In genomic region chr10:55330485-55330884, GRCh38 we compare ENCODE assay signal across 3 cellular contexts.
TF ChIP-seq lines count a peak whose summit lies in the region.

No MANE protein-coding gene starts in this region.

TF ChIP-seq in SK-N-SH treated with all-trans-retinoic acid at 6 μM for 48 hours, 23 proteins besides CTCF, POLR2A, EP300 and RAD21 (continued from another document):
- TF ChIP-seq PATZ1 (CRISPR knock-in tag; IDR thresholded peaks at IDR 0.05; ENCODE audit: borderline replicate concordance): peak; percentile 35; the same call in 1 of the 2 replicates
- TF ChIP-seq ISL1 (CRISPR knock-in tag; IDR thresholded peaks at IDR 0.05): peak; percentile 91
- TF ChIP-seq CREB5 (CRISPR knock-in tag; IDR thresholded peaks at IDR 0.05; ENCODE audit: low read depth): 0 out of 2 replicates have a peak, but pooled peaks have one; percentile 12

TF ChIP-seq in SK-N-SH, 30 proteins besides CTCF, POLR2A, EP300 and RAD21 (continued from another document):
- TF ChIP-seq IRF3 (IDR thresholded peaks at IDR 0.05; ENCODE audit: low read depth, low read length) (no peak), USF1 (IDR thresholded peaks at IDR 0.05; ENCODE audit: borderline replicate concordance, low read depth) (no peak), GATA2 (CRISPR knock-in tag; IDR thresholded peaks at IDR 0.05) (no peak)
TF ChIP-seq in SK-N-SH: peak in this region for 0.

TF ChIP-seq in HEK293, 187 proteins besides CTCF, POLR2A, EP300 and RAD21 (continued from another document):
- TF ChIP-seq ZNF529 (tag by site-specific recombination; IDR thresholded peaks at IDR 0.05; ENCODE audit: insufficient replicate concordance) (no peak), ZSCAN5A (tag by site-specific recombination; IDR thresholded peaks at IDR 0.05) (no peak), ZNF292 (tag by site-specific recombination; IDR thresholded peaks at IDR 0.05; ENCODE audit: borderline replicate concordance, low read depth) (no peak), MZF1 (tag by site-specific recombination; IDR thresholded peaks at IDR 0.05; ENCODE audit: borderline replicate concordance) (no peak), ZNF707 (tag by site-specific recombination; IDR thresholded peaks at IDR 0.05) (no peak), PBX3 (CRISPR knock-in tag; IDR thresholded peaks at IDR 0.05) (no peak), ZSCAN4 (tag by site-specific recombination; IDR thresholded peaks at IDR 0.05) (peak; percentile 32; the same call in 1 of the 2 replicates), ZNF184 (tag by site-specific recombination; IDR thresholded peaks at IDR 0.05) (no peak), HIC1 (tag by site-specific recombination; IDR thresholded peaks at IDR 0.05) (peak; percentile 86), GLIS1 (tag by site-specific recombination; IDR thresholded peaks at IDR 0.05) (no peak), ZNF776 (tag by site-specific recombination; IDR thresholded peaks at IDR 0.05; ENCODE audit: borderline replicate concordance) (no peak), KLF17 (tag by site-specific recombination; IDR thresholded peaks at IDR 0.05) (no peak), ZNF302 (tag by site-specific recombination; IDR thresholded peaks at IDR 0.05; ENCODE audit: low read depth) (no peak), ZXDB (tag by site-specific recombination; IDR thresholded peaks at IDR 0.05) (no peak), ZNF140 (tag by site-specific recombination; IDR thresholded peaks at IDR 0.05) (no peak), ZNF76 (tag by site-specific recombination; IDR thresholded peaks at IDR 0.05; ENCODE audit: borderline replicate concordance, low read depth) (no peak), WT1 (tag by site-specific recombination; IDR thresholded peaks at IDR 0.05) (no peak), ZNF501 (tag by site-specific recombination; IDR thresholded peaks at IDR 0.05) (no peak), TSHZ1 (tag by site-specific recombination; IDR thresholded peaks at IDR 0.05; ENCODE audit: borderline replicate concordance) (no peak), ZNF391 (tag by site-specific recombination; IDR thresholded peaks at IDR 0.05; ENCODE audit: borderline replicate concordance, low read depth) (no peak), SETDB1 (IDR thresholded peaks at IDR 0.05; ENCODE audit: insufficient read length, low read length) (no peak), ZNF623 (tag by site-specific recombination; IDR thresholded peaks at IDR 0.05) (no peak), FEZF1 (tag by site-specific recombination; IDR thresholded peaks at IDR 0.05) (0 out of 2 replicates have a peak, but pooled peaks have one; percentile 9), TCF7L2 (IDR thresholded peaks at IDR 0.05; ENCODE audit: borderline replicate concordance, low read depth, low read length) (peak; percentile 73; the same call in 1 of the 2 replicates)
